10 cellular contexts compared by ENCODE assay signal in the genomic region with DNA sequence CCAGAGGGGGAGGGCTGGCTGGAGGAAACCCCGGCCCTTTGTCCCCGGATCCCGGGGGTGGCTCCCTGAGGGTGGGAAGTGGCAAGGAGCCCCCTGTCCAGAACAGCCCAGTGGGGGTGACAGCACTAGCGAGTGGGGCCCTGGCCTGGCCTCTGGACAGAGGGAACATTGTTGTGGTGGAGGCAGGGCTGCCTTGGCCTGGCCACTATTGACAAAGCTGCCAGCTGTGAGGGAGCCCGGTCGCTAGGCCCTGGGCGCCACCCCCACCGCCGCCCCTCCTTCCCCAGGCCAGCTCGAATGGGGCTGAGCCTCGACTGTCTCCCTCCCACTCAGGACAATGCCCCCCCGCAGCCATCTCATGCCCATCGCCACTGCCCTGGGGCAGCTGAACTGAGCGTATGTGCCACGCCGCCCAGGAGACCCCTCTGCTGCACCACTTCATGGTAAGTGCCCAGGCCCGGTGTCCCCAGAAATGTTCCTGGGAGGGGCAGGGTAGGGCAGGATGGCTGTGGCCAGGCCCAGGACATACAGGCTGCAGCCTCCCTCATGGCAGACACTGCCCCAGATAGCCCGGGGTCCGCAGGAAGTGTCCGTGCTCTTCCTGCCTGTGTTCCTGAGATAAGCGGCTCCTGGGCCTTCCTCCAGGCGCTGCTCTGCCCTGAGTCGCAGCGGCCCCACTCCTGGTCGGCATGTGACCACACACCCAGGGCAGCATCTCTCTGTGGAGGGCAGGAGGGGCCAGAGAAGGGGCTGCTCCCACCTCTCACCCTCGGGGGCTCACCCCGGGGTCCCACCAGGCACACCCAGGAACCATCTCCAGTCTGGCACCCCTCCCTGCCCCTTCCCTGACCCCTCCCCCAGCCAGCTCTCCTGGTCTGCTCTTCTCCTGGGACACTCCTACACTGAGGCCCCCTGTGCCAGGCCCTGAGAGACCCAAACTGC. TPM values are rescaled to one million over a fixed set of nuclear protein-coding genes. Genes with fewer than 3 reads are reported as not detected.
DNase-seq lines count a peak whose midpoint lies in the region; ATAC-seq, FAIRE-seq and TF ChIP-seq lines count a peak whose summit lies in the region.
"Had no signal": no experiment of that assay in that cellular context is flagged by ENCODE, and none has a peak within 500 bp of the region (broad histone marks: within the 10 kb centered on the region; RNA-seq: fewer than 3 reads in every experiment).

No MANE protein-coding gene starts in this region.

- CTCF ChIA-PET in K562 (lab: Yijun Ruan, JAX; ENCODE audit: low intra/inter-chr PET ratio), result interaction anchor here (0.8 to 1.4 kb wide), 2 partner anchors 183 to 188 kb away, joined by 3 to 7 read pairs; no protein-coding TSS in a partner anchor

- TF ChIP-seq POLR2A in K562 (conservative IDR thresholded peaks at IDR 0.05) (0 out of 2 replicates have a peak, but pooled peaks have one; percentile 74), right lobe of liver (IDR thresholded peaks at IDR 0.05) (no peak)

- peak overlapping the region; percentile 92 to 96 for H3K9ac ChIP-seq in K562 (ENCODE audit: insufficient read depth in 1 of 2, low read depth in 2 of 2, low read length in 2 of 2)

- 3% methylated on average over 14 of the region's 27 CpGs for WGBS in K562 (ENCODE audit: insufficient coverage, low coverage, missing lambda C conversion rate)
- 60% methylated on average over 1 of the region's 27 CpGs for WGBS in right lobe of liver (ENCODE audit: insufficient coverage, low coverage, low lambda C conversion rate, missing lambda C conversion rate)

- no TSS peak for BruUV-seq in K562 (replicated peaks; lab: Mats Ljungman, UMichigan)

- peaks cover 14% of the 10 kb centered on the region for H3K79me2 ChIP-seq in K562 (ENCODE audit: control insufficient read depth, insufficient read depth, low read length)

- in situ Hi-C loops in K562 (cut with MboI), result no loop called here

- H3K36me3 ChIP-seq in K562 (ENCODE audit: control insufficient read depth, insufficient read depth, low read length) (no peaks in the 10 kb centered on the region), right lobe of liver (no peaks in the 10 kb centered on the region)

- H2AFZ ChIP-seq in K562 (ENCODE audit: low read depth, low read length), result peak overlapping the region; percentile 86

- peak; percentile 4 for DNase-seq in activated T-cell treated with anti-CD3 and anti-CD28 coated beads, Interleukin-2, amount 50 U/mL, for 4 hours
- DNase-seq in activated T-cell treated with anti-CD3 and anti-CD28 coated beads, Interleukin-2, amount 50 U/mL, for 72 hours, result no peak
- DNase-seq in K562 (ENCODE audit: extremely low read depth in 1 of 4, low spot score in 3 of 4) (peak; percentile 75 to 92 (median 82)), right lobe of liver (peak; percentile 27 to 52 (median 41)), urothelium cell line (ENCODE audit: low spot score) (peak; percentile 41), NOMO-1 treated with dmso at 0.1 percent for 144 hours (lab: John Stamatoyannopoulos, UW; ENCODE audit: unreplicated experiment) (no peak)
- DNase-seq: Caco-2 had no signal

- H3K27ac ChIP-seq in K562 (ENCODE audit: extremely low read depth, low read depth, low read length) (peak overlapping the region; percentile 99), right lobe of liver (no peak overlapping the region)

- TF ChIP-seq RAD21 in K562 (CRISPR knock-in tag; conservative IDR thresholded peaks at IDR 0.05 in 1 of 2, IDR thresholded peaks at IDR 0.05 in 1 of 2), result no peak

- H3K4me1 ChIP-seq in K562 (replicated peaks in 1 of 2; ENCODE audit: control insufficient read depth in 2 of 2, insufficient read depth in 2 of 2, low read length in 2 of 2) (peaks cover 15 to 76% of the 10 kb centered on the region in 2 experiments), right lobe of liver (no peaks in the 10 kb centered on the region)
- H3K4me1 ChIP-seq: Caco-2 had no signal

- H3K9me3 Mint-ChIP-seq in activated T-cell treated with anti-CD3 and anti-CD28 coated beads, Interleukin-2, amount 50 U/mL, for 4 hours, result no peaks in the 10 kb centered on the region
- H3K9me3 Mint-ChIP-seq in activated T-cell treated with anti-CD3 and anti-CD28 coated beads, Interleukin-2, amount 50 U/mL, for 72 hours, result no peaks in the 10 kb centered on the region
- H3K9me3 Mint-ChIP-seq: T-helper 1 cell treated with Interleukin-12 subunit alpha and Interleukin-12 subunit beta and Interleukin-4 antibody, amounts not matched to agents 30 μg/mL and 1 μg/mL, for 36 hours had no signal

- no peaks in the 10 kb centered on the region for H3K36me3 Mint-ChIP-seq in activated T-cell treated with anti-CD3 and anti-CD28 coated beads, Interleukin-2, amount 50 U/mL, for 4 hours (ENCODE audit: insufficient read depth)
- no peaks in the 10 kb centered on the region for H3K36me3 Mint-ChIP-seq in activated T-cell treated with anti-CD3 and anti-CD28 coated beads, Interleukin-2, amount 50 U/mL, for 72 hours (ENCODE audit: insufficient read depth in 2 of 2)

- H3K27ac Mint-ChIP-seq in activated T-cell treated with anti-CD3 and anti-CD28 coated beads, Interleukin-2, amount 50 U/mL, for 72 hours, result no peak overlapping the region
- H3K27ac Mint-ChIP-seq: T-helper 1 cell treated with Interleukin-12 subunit alpha and Interleukin-12 subunit beta and Interleukin-4 antibody, amounts not matched to agents 30 μg/mL and 1 μg/mL, for 36 hours had no signal

- no peaks in the 10 kb centered on the region for H3K27me3 Mint-ChIP-seq in activated T-cell treated with anti-CD3 and anti-CD28 coated beads, Interleukin-2, amount 50 U/mL, for 4 hours (ENCODE audit: low read depth)
- H3K27me3 Mint-ChIP-seq in activated T-cell treated with anti-CD3 and anti-CD28 coated beads, Interleukin-2, amount 50 U/mL, for 72 hours (ENCODE audit: low read depth), result peaks cover 9% of the 10 kb centered on the region

- no peaks in the 10 kb centered on the region for H3K9me3 ChIP-seq in K562 (replicated peaks; ENCODE audit: control insufficient read depth, insufficient read depth, low read depth, low read length)
- no peaks in the 10 kb centered on the region for H3K9me3 ChIP-seq in right lobe of liver
- H3K9me3 ChIP-seq: Caco-2 had no signal

- ATAC-seq in activated T-cell treated with anti-CD3 and anti-CD28 coated beads, Interleukin-2, amount 50 U/mL, for 4 hours, result no peak
- no peak for ATAC-seq in activated T-cell treated with anti-CD3 and anti-CD28 coated beads, Interleukin-2, amount 50 U/mL, for 72 hours (replicated peaks in 1 of 2)
- ATAC-seq in K562 (peak; percentile 87), right lobe of liver (peak; percentile 38 to 49 (median 46)), GM19452 (IDR thresholded peaks at IDR 0.05; ENCODE audit: unreplicated experiment) (no peak), HG03139 (IDR thresholded peaks at IDR 0.05; ENCODE audit: unreplicated experiment) (no peak)

- FAIRE-seq in K562 (lab: Jason Lieb, UNC) (peak; percentile 94), urothelium cell line (lab: Jason Lieb, UNC) (no peak)

- TF ChIP-seq CTCF in K562 (IDR thresholded peaks at IDR 0.05 in 2 of 3, conservative IDR thresholded peaks at IDR 0.05 in 1 of 3; ENCODE audit: insufficient read depth in 2 of 3, low read depth in 1 of 3, low read length in 3 of 3), result no peak
- no peak for TF ChIP-seq CTCF in right lobe of liver (IDR thresholded peaks at IDR 0.05)

- peak overlapping the region; percentile 87 for H3K4me2 ChIP-seq in K562 (ENCODE audit: insufficient read depth, low read length)

- TF ChIP-seq EP300 in K562 (IDR thresholded peaks at IDR 0.05; ENCODE audit: low read length), result peak; percentile 82

- H3K4me3 Mint-ChIP-seq in activated T-cell treated with anti-CD3 and anti-CD28 coated beads, Interleukin-2, amount 50 U/mL, for 4 hours, result no peak overlapping the region
- H3K4me3 Mint-ChIP-seq in activated T-cell treated with anti-CD3 and anti-CD28 coated beads, Interleukin-2, amount 50 U/mL, for 72 hours, result peak overlapping the region in 1 of 2 donors; percentile 60
- H3K4me3 Mint-ChIP-seq: T-helper 1 cell treated with Interleukin-12 subunit alpha and Interleukin-12 subunit beta and Interleukin-4 antibody, amounts not matched to agents 30 μg/mL and 1 μg/mL, for 36 hours had no signal

- no peaks in the 10 kb centered on the region for H3K9me1 ChIP-seq in K562 (ENCODE audit: control insufficient read depth, insufficient read depth, low read length)

- POLR2A ChIA-PET in K562 (lab: Yijun Ruan, JAX), result interaction anchor here (0.6 to 0.8 kb wide), 4 partner anchors 34 to 781 kb away, joined by 3 to 4 read pairs (median 3); a partner anchor contains a TSS

- H3K27me3 ChIP-seq in K562 (ENCODE audit: control insufficient read depth in 2 of 2, insufficient read depth in 2 of 2, low read length in 2 of 2) (no peaks in the 10 kb centered on the region), right lobe of liver (no peaks in the 10 kb centered on the region)

- peaks cover 7% of the 10 kb centered on the region for H3K4me1 Mint-ChIP-seq in activated T-cell treated with anti-CD3 and anti-CD28 coated beads, Interleukin-2, amount 50 U/mL, for 4 hours (ENCODE audit: low read depth)
- peaks cover 17% of the 10 kb centered on the region for H3K4me1 Mint-ChIP-seq in activated T-cell treated with anti-CD3 and anti-CD28 coated beads, Interleukin-2, amount 50 U/mL, for 72 hours (ENCODE audit: low read depth)

- intact Hi-C loops in K562 (cut with micrococcal nuclease), result loop anchor here (2.0 to 5.0 kb wide), 3 partner anchors 29 to 181 kb away; a partner anchor contains a TSS
- intact Hi-C loops in right lobe of liver (cut with DNase I), result loop anchor here in 1 of 2 donors (5.0 kb wide), 1 partner anchor 182 kb away; no protein-coding TSS in a partner anchor

- H3K4me3 ChIP-seq in K562, result peak overlapping the region; percentile 51
- no peak overlapping the region for H3K4me3 ChIP-seq in right lobe of liver

- no peaks in the 10 kb centered on the region for H4K20me1 ChIP-seq in K562 (replicated peaks; ENCODE audit: control insufficient read depth, insufficient read depth, low read length)

RNA-seq across cellular contexts. Expression of a gene that starts 1.4 kb away (rescaled TPM):
- total RNA-seq in activated T-cell treated with anti-CD3 and anti-CD28 coated beads, Interleukin-2, amount 50 U/mL, for 4 hours, result under 1 TPM; 0.40 to 0.66 (median 0.46) TPM
- 1 to 10 TPM in 1 of 2 donors, under 1 TPM in 1; 0.77 to 1.7 TPM for total RNA-seq in activated T-cell treated with anti-CD3 and anti-CD28 coated beads, Interleukin-2, amount 50 U/mL, for 72 hours
- 2.4 and 18.7 TPM in 2 replicates for total RNA-seq in K562 (2011; cell fraction: chromatin; rRNA removed; ENCODE audit: low replicate concordance)
- total RNA-seq in K562 (2011; cell fraction: nucleolus; rRNA removed), result 5.5 and 11.0 TPM in 2 replicates
- total RNA-seq in K562 (2011; cell fraction: nucleoplasm; rRNA removed), result 3.1 and 3.7 TPM in 2 replicates
- total RNA-seq in K562 (2014; rRNA removed) (1.6 and 2.0 TPM in 2 replicates), K562 (2014; rRNA removed; fragmentation: Illumina TruSeq; extraction: Trizol) (0.22 TPM in 1 of 2 replicates, not detected in the other), K562 (2015; rRNA removed; fragmentation: Illumina TruSeq; extraction: Trizol) (0.25 and 0.72 TPM in 2 replicates), K562 (2021) (1.6 TPM in 2 replicates), right lobe of liver (1 to 10 TPM in 3 of 6 experiments, under 1 TPM in 3; 0.55 to 1.7 (median 0.94) TPM)
- polyA plus RNA-seq in K562 (2011; rRNA removed) (1.5 and 2.4 TPM in 2 replicates), K562 (2014; fragmentation: Illumina TruSeq; extraction: Trizol) (0.40 and 0.50 TPM in 2 replicates), K562 (2014; fragmentation: Nextera tagmentation; extraction: Ambion mirVana) (not detected), K562 (2014; rRNA removed) (1.4 and 1.6 TPM in 2 replicates)
- polyA plus RNA-seq in K562 (2011; cell fraction: cytosol; rRNA removed), result 0.63 and 1.1 TPM in 2 replicates
- 12.2 and 14.5 TPM in 2 replicates for polyA plus RNA-seq in K562 (2011; cell fraction: nucleus; rRNA removed)
- polyA plus RNA-seq in K562 (2012), result 0.94 and 1.7 TPM in 2 replicates
- polyA minus RNA-seq in K562 (2011; rRNA and poly(A)+ RNA removed), result 0.81 and 1.2 TPM in 2 replicates
- 1.2 and 2.0 TPM in 2 replicates for polyA minus RNA-seq in K562 (2011; cell fraction: cytosol; rRNA and poly(A)+ RNA removed)
- polyA minus RNA-seq in K562 (2011; cell fraction: nucleus; rRNA and poly(A)+ RNA removed), result 4.0 and 4.3 TPM in 2 replicates

RNA-seq across cellular contexts. Expression of a gene that starts 15.4 kb away (rescaled TPM):
- not detected for total RNA-seq in activated T-cell treated with anti-CD3 and anti-CD28 coated beads, Interleukin-2, amount 50 U/mL, for 4 hours
- not detected for total RNA-seq in activated T-cell treated with anti-CD3 and anti-CD28 coated beads, Interleukin-2, amount 50 U/mL, for 72 hours
- 0.42 TPM in 1 of 2 replicates, not detected in the other for total RNA-seq in K562 (2011; cell fraction: chromatin; rRNA removed; ENCODE audit: low replicate concordance)
- total RNA-seq in K562 (2011; cell fraction: nucleolus; rRNA removed), result 0.17 and 0.39 TPM in 2 replicates
- 0.07 TPM in 1 of 2 replicates, not detected in the other for total RNA-seq in K562 (2011; cell fraction: nucleoplasm; rRNA removed)
- total RNA-seq in K562 (2014; rRNA removed), result 0.09 TPM in 1 of 2 replicates, not detected in the other
- not detected in 2 replicates for total RNA-seq in K562 (2014; rRNA removed; fragmentation: Illumina TruSeq; extraction: Trizol)
- not detected in 2 replicates for total RNA-seq in K562 (2015; rRNA removed; fragmentation: Illumina TruSeq; extraction: Trizol)
- 0.04 TPM in 1 of 2 replicates, not detected in the other for total RNA-seq in K562 (2021)
- 0.01 and 0.12 TPM in 2 replicates for polyA plus RNA-seq in K562 (2011; rRNA removed)
- 0.03 and 0.15 TPM in 2 replicates for polyA plus RNA-seq in K562 (2011; cell fraction: cytosol; rRNA removed)
- polyA plus RNA-seq in K562 (2011; cell fraction: nucleus; rRNA removed), result 0.07 and 0.27 TPM in 2 replicates
- 0.84 and 1.1 TPM in 2 replicates for polyA plus RNA-seq in K562 (2012)
- polyA plus RNA-seq in K562 (2014; fragmentation: Illumina TruSeq; extraction: Trizol), result 0.03 TPM in 1 of 2 replicates, not detected in the other
- polyA plus RNA-seq in K562 (2014; fragmentation: Nextera tagmentation; extraction: Ambion mirVana), result under 1 TPM; 0.04 to 0.06 TPM
- polyA plus RNA-seq in K562 (2014; rRNA removed), result 0.03 and 0.07 TPM in 2 replicates
- polyA minus RNA-seq in K562 (2011; rRNA and poly(A)+ RNA removed), result not detected in 2 replicates
- polyA minus RNA-seq in K562 (2011; cell fraction: cytosol; rRNA and poly(A)+ RNA removed), result not detected in 2 replicates
- polyA minus RNA-seq in K562 (2011; cell fraction: nucleus; rRNA and poly(A)+ RNA removed), result 0.11 and 0.13 TPM in 2 replicates
- total RNA-seq in right lobe of liver, result not detected
- total RNA-seq: Caco-2 had no signal

RNA-seq across cellular contexts. Expression of a gene that starts 28.8 kb away (rescaled TPM):
- total RNA-seq in activated T-cell treated with anti-CD3 and anti-CD28 coated beads, Interleukin-2, amount 50 U/mL, for 4 hours, result 10 to 100 TPM; 60.8 to 64.2 (median 62.7) TPM
- 10 to 100 TPM; 34.0 to 41.0 TPM for total RNA-seq in activated T-cell treated with anti-CD3 and anti-CD28 coated beads, Interleukin-2, amount 50 U/mL, for 72 hours
- 85.9 and 295 TPM in 2 replicates for total RNA-seq in K562 (2011; cell fraction: chromatin; rRNA removed; ENCODE audit: low replicate concordance)
- 142 and 145 TPM in 2 replicates for total RNA-seq in K562 (2011; cell fraction: nucleolus; rRNA removed)
- 98.2 and 107 TPM in 2 replicates for total RNA-seq in K562 (2011; cell fraction: nucleoplasm; rRNA removed)
- total RNA-seq in K562 (2014; rRNA removed) (62.4 and 70.5 TPM in 2 replicates), K562 (2014; rRNA removed; fragmentation: Illumina TruSeq; extraction: Trizol) (16.3 and 30.6 TPM in 2 replicates), K562 (2015; rRNA removed; fragmentation: Illumina TruSeq; extraction: Trizol) (34.1 and 39.2 TPM in 2 replicates), K562 (2021) (64.0 and 67.1 TPM in 2 replicates), right lobe of liver (10 to 100 TPM; 19.4 to 70.1 (median 27.4) TPM)
- polyA plus RNA-seq in K562 (2011; rRNA removed) (37.9 and 74.6 TPM in 2 replicates), K562 (2014; fragmentation: Illumina TruSeq; extraction: Trizol) (72.5 and 80.1 TPM in 2 replicates), K562 (2014; fragmentation: Nextera tagmentation; extraction: Ambion mirVana) (10 to 100 TPM; 24.3 to 36.4 TPM), K562 (2014; rRNA removed) (63.2 and 69.3 TPM in 2 replicates)
- polyA plus RNA-seq in K562 (2011; cell fraction: cytosol; rRNA removed), result 81.4 and 108 TPM in 2 replicates
- polyA plus RNA-seq in K562 (2011; cell fraction: nucleus; rRNA removed), result 174 and 207 TPM in 2 replicates
- 78.2 and 88.3 TPM in 2 replicates for polyA plus RNA-seq in K562 (2012)
- 72.5 and 76.8 TPM in 2 replicates for polyA minus RNA-seq in K562 (2011; rRNA and poly(A)+ RNA removed)
- polyA minus RNA-seq in K562 (2011; cell fraction: cytosol; rRNA and poly(A)+ RNA removed), result 47.7 and 58.4 TPM in 2 replicates
- 49.9 and 58.3 TPM in 2 replicates for polyA minus RNA-seq in K562 (2011; cell fraction: nucleus; rRNA and poly(A)+ RNA removed)

RNA-seq across cellular contexts. Expression of a gene that starts 29.1 kb away (rescaled TPM):
- total RNA-seq in activated T-cell treated with anti-CD3 and anti-CD28 coated beads, Interleukin-2, amount 50 U/mL, for 4 hours, result 100 to 1,000 TPM; 295 to 341 (median 296) TPM
- 100 to 1,000 TPM; 150 to 192 TPM for total RNA-seq in activated T-cell treated with anti-CD3 and anti-CD28 coated beads, Interleukin-2, amount 50 U/mL, for 72 hours
- 87.7 and 259 TPM in 2 replicates for total RNA-seq in K562 (2011; cell fraction: chromatin; rRNA removed; ENCODE audit: low replicate concordance)
- total RNA-seq in K562 (2011; cell fraction: nucleolus; rRNA removed), result 611 and 654 TPM in 2 replicates
- 313 and 394 TPM in 2 replicates for total RNA-seq in K562 (2011; cell fraction: nucleoplasm; rRNA removed)
- total RNA-seq in K562 (2014; rRNA removed), result 222 and 275 TPM in 2 replicates
- 120 and 146 TPM in 2 replicates for total RNA-seq in K562 (2014; rRNA removed; fragmentation: Illumina TruSeq; extraction: Trizol)
- total RNA-seq in K562 (2015; rRNA removed; fragmentation: Illumina TruSeq; extraction: Trizol), result 299 and 311 TPM in 2 replicates
- total RNA-seq in K562 (2021), result 272 and 275 TPM in 2 replicates
- polyA plus RNA-seq in K562 (2011; rRNA removed), result 255 and 290 TPM in 2 replicates
- polyA plus RNA-seq in K562 (2011; cell fraction: cytosol; rRNA removed), result 616 and 1,308 TPM in 2 replicates
- 189 and 214 TPM in 2 replicates for polyA plus RNA-seq in K562 (2011; cell fraction: nucleus; rRNA removed)
- polyA plus RNA-seq in K562 (2012), result 287 and 544 TPM in 2 replicates
- polyA plus RNA-seq in K562 (2014; fragmentation: Illumina TruSeq; extraction: Trizol), result 196 and 294 TPM in 2 replicates
- polyA plus RNA-seq in K562 (2014; fragmentation: Nextera tagmentation; extraction: Ambion mirVana), result 100 to 1,000 TPM; 469 to 492 TPM
- 344 and 405 TPM in 2 replicates for polyA plus RNA-seq in K562 (2014; rRNA removed)
- polyA minus RNA-seq in K562 (2011; rRNA and poly(A)+ RNA removed), result 132 and 170 TPM in 2 replicates
- polyA minus RNA-seq in K562 (2011; cell fraction: cytosol; rRNA and poly(A)+ RNA removed), result 261 and 339 TPM in 2 replicates
- 48.7 and 66.4 TPM in 2 replicates for polyA minus RNA-seq in K562 (2011; cell fraction: nucleus; rRNA and poly(A)+ RNA removed)
- 100 to 1,000 TPM; 150 to 221 (median 205) TPM for total RNA-seq in right lobe of liver

RNA-seq across cellular contexts. Expression of a gene that starts 40.8 kb away (rescaled TPM):
- 1 to 10 TPM; 2.6 to 3.4 (median 3.1) TPM for total RNA-seq in activated T-cell treated with anti-CD3 and anti-CD28 coated beads, Interleukin-2, amount 50 U/mL, for 4 hours
- total RNA-seq in activated T-cell treated with anti-CD3 and anti-CD28 coated beads, Interleukin-2, amount 50 U/mL, for 72 hours, result 1 to 10 TPM; 8.0 to 8.3 TPM
- 3.4 and 16.6 TPM in 2 replicates for total RNA-seq in K562 (2011; cell fraction: chromatin; rRNA removed; ENCODE audit: low replicate concordance)
- total RNA-seq in K562 (2011; cell fraction: nucleolus; rRNA removed), result 12.9 and 17.3 TPM in 2 replicates
- total RNA-seq in K562 (2011; cell fraction: nucleoplasm; rRNA removed), result 7.3 TPM in 2 replicates
- 3.9 and 6.0 TPM in 2 replicates for total RNA-seq in K562 (2014; rRNA removed)
- total RNA-seq in K562 (2014; rRNA removed; fragmentation: Illumina TruSeq; extraction: Trizol), result 0.80 and 1.4 TPM in 2 replicates
- 2.8 and 3.1 TPM in 2 replicates for total RNA-seq in K562 (2015; rRNA removed; fragmentation: Illumina TruSeq; extraction: Trizol)
- 6.9 and 7.1 TPM in 2 replicates for total RNA-seq in K562 (2021)
- polyA plus RNA-seq in K562 (2011; rRNA removed), result 1.6 and 3.8 TPM in 2 replicates
- 2.8 and 5.5 TPM in 2 replicates for polyA plus RNA-seq in K562 (2011; cell fraction: cytosol; rRNA removed)
- 8.7 and 16.4 TPM in 2 replicates for polyA plus RNA-seq in K562 (2011; cell fraction: nucleus; rRNA removed)
- 6.3 and 9.6 TPM in 2 replicates for polyA plus RNA-seq in K562 (2012)
- polyA plus RNA-seq in K562 (2014; fragmentation: Illumina TruSeq; extraction: Trizol), result 2.2 and 3.5 TPM in 2 replicates
- polyA plus RNA-seq in K562 (2014; fragmentation: Nextera tagmentation; extraction: Ambion mirVana), result under 1 TPM; 0.07 to 0.18 TPM
- polyA plus RNA-seq in K562 (2014; rRNA removed), result 3.8 and 5.2 TPM in 2 replicates
- 1.8 and 2.6 TPM in 2 replicates for polyA minus RNA-seq in K562 (2011; rRNA and poly(A)+ RNA removed)
- 4.3 and 4.4 TPM in 2 replicates for polyA minus RNA-seq in K562 (2011; cell fraction: cytosol; rRNA and poly(A)+ RNA removed)
- polyA minus RNA-seq in K562 (2011; cell fraction: nucleus; rRNA and poly(A)+ RNA removed), result 7.9 and 8.4 TPM in 2 replicates
- total RNA-seq in right lobe of liver, result 10 to 100 TPM in 4 of 6 experiments, 1 to 10 TPM in 2; 8.0 to 20.8 (median 10.9) TPM

Comparison
In these comparisons a context has a peak if more than half of its experiments do, and no peak if none do; other contexts are left out.
1. DNase-seq: peak in activated T-cell treated with anti-CD3 and anti-CD28 coated beads, Interleukin-2, amount 50 U/mL, for 4 hours (single experiment), K562 (4 of 4), right lobe of liver (3 of 3) and urothelium cell line (single experiment); none in activated T-cell treated with anti-CD3 and anti-CD28 coated beads, Interleukin-2, amount 50 U/mL, for 72 hours (0 of 2) and NOMO-1 treated with dmso at 0.1 percent for 144 hours (single experiment).
2. ATAC-seq: peak in K562 (single experiment) and right lobe of liver (4 of 4); none in activated T-cell treated with anti-CD3 and anti-CD28 coated beads, Interleukin-2, amount 50 U/mL, for 4 hours (0 of 2), activated T-cell treated with anti-CD3 and anti-CD28 coated beads, Interleukin-2, amount 50 U/mL, for 72 hours (0 of 2), GM19452 (single experiment) and HG03139 (single experiment).